Comparison of ENCODE assay signal across 24 cellular contexts in genomic region chr11:80432051-80432450, GRCh38.
"Had no signal": no experiment of that assay in that cellular context is flagged by ENCODE, and none has a peak within 500 bp of the region (broad histone marks: within the 10 kb centered on the region; RNA-seq: fewer than 3 reads in every experiment).

No MANE protein-coding gene starts in this region.

- H3K36me3 Mint-ChIP-seq: memory B cell, type B pancreatic cell had no signal

- H3K9me3 ChIP-seq: esophagus squamous epithelium, ovary, right lobe of liver, stomach, thyroid gland had no signal

- H3K4me1 ChIP-seq: right lobe of liver, stomach, thyroid gland had no signal

- H3K27ac ChIP-seq: coronary artery, esophagus squamous epithelium, ovary, right lobe of liver, stomach, thyroid gland had no signal

- H3K36me3 ChIP-seq: esophagus squamous epithelium, ovary, right lobe of liver, stomach, thyroid gland had no signal

- DNase-seq: dermis blood vessel endothelial cell; effector memory CD4-positive, alpha-beta T cell; erythroblast; esophagus squamous epithelium; head of caudate nucleus; kidney; natural killer cell; occipital lobe; ovary; posterior cingulate gyrus; retina; right lobe of liver; small intestine; stimulated activated CD4-positive, alpha-beta T cell treated with anti-CD3 and anti-CD28 coated beads, Interleukin-1b, Interleukin-23, amount 100 ng/mL, for 48 hours; stimulated activated CD4-positive, alpha-beta T cell treated with anti-CD3 and anti-CD28 coated beads, Interleukin-4, amount 100 ng/mL, for 1 hour; stimulated activated CD8-positive, alpha-beta memory T cell treated with anti-CD3 and anti-CD28 coated beads, Interleukin-4, amount 100 ng/mL, for 48 hours; stimulated activated naive CD4-positive, alpha-beta T cell; stomach; thyroid gland had no signal

- H3K4me3 ChIP-seq: coronary artery, esophagus squamous epithelium, lung, ovary, right lobe of liver, stomach, thyroid gland had no signal

- H3K4me3 Mint-ChIP-seq: memory B cell, natural killer cell, type B pancreatic cell had no signal

- ATAC-seq: left lobe of liver, natural killer cell, right lobe of liver had no signal

- H3K4me1 Mint-ChIP-seq: memory B cell, natural killer cell had no signal

- H3K27me3 Mint-ChIP-seq: memory B cell had no signal

- H3K27ac Mint-ChIP-seq: memory B cell, natural killer cell, type B pancreatic cell had no signal

- H3K27me3 ChIP-seq: ovary, right lobe of liver, stomach, thyroid gland had no signal
